Comparison of ENCODE assay signal across 8 cellular contexts in genomic region chr14:77641207-77641533, GRCh38. TPM values are rescaled to one million over a fixed set of nuclear protein-coding genes. Genes with fewer than 3 reads are reported as not detected.
DNase-seq lines count a peak whose midpoint lies in the region; ATAC-seq lines count a peak whose summit lies in the region.

No MANE protein-coding gene starts in this region.

- 90% methylated on average over 5 of the region's 7 CpGs for WGBS in mesenchymal stem cell

- no peak overlapping the region for H2BK120ac ChIP-seq in mesenchymal stem cell (ENCODE audit: low read depth, low read length)

- no peak overlapping the region for H3K27ac ChIP-seq in BLaER1
- H3K27ac ChIP-seq in mesenchymal stem cell (ENCODE audit: low read length, poor library complexity, severe bottlenecking), result no peak overlapping the region

- H3K9me3 Mint-ChIP-seq in activated naive CD8-positive, alpha-beta T cell (ENCODE audit: low read depth), result no peaks in the 10 kb centered on the region

- no peak overlapping the region for H3K4ac ChIP-seq in mesenchymal stem cell (ENCODE audit: low read depth in 1 of 2, low read length in 2 of 2)

- no peak overlapping the region for H2BK12ac ChIP-seq in mesenchymal stem cell (ENCODE audit: low read length in 2 of 2)

- H3K27me3 Mint-ChIP-seq in activated naive CD8-positive, alpha-beta T cell, result no peaks in the 10 kb centered on the region

- H3K4me1 Mint-ChIP-seq in activated naive CD8-positive, alpha-beta T cell (ENCODE audit: low read depth), result peaks cover 16% of the 10 kb centered on the region

- H2AFZ ChIP-seq in mesenchymal stem cell (ENCODE audit: low read depth, low read length), result peak overlapping the region; percentile 52

- H2BK5ac ChIP-seq in mesenchymal stem cell (ENCODE audit: low read depth, low read length, poor library complexity, severe bottlenecking), result no peak overlapping the region

- H3K27me3 ChIP-seq in BLaER1, result peaks cover 17% of the 10 kb centered on the region
- H3K27me3 ChIP-seq in mesenchymal stem cell (ENCODE audit: control insufficient read depth in 1 of 2, insufficient read depth in 1 of 2, low read length in 2 of 2), result no peaks in the 10 kb centered on the region

- H3K36me3 Mint-ChIP-seq in activated naive CD8-positive, alpha-beta T cell, result no peaks in the 10 kb centered on the region

- H3K4me2 ChIP-seq in BLaER1, result peak overlapping the region; percentile 59
- no peak overlapping the region for H3K4me2 ChIP-seq in mesenchymal stem cell (ENCODE audit: low read length, poor library complexity, severe bottlenecking)

- DNase-seq in mesenchymal stem cell (no peak), hypothalamus (lab: John Stamatoyannopoulos, UW) (no peak), ecto neural progenitor cell (ENCODE audit: low spot score) (no peak), HCEC 1CT (no peak), NCI-H2196 treated with DMSO at 0.1 percent for 48 hours (lab: John Stamatoyannopoulos, UW; ENCODE audit: unreplicated experiment) (no peak)

- no peak overlapping the region for H2AK5ac ChIP-seq in mesenchymal stem cell (ENCODE audit: low read length, severe bottlenecking)

- no peak overlapping the region for H4K91ac ChIP-seq in mesenchymal stem cell (ENCODE audit: low read length)

- no peaks in the 10 kb centered on the region for H3K79me1 ChIP-seq in mesenchymal stem cell (replicated peaks; ENCODE audit: low read length, poor library complexity, severe bottlenecking)

- no peak overlapping the region for H3K14ac ChIP-seq in mesenchymal stem cell (ENCODE audit: low read length in 2 of 2)

- no peaks in the 10 kb centered on the region for H3K36me3 ChIP-seq in BLaER1
- no peaks in the 10 kb centered on the region for H3K36me3 ChIP-seq in mesenchymal stem cell (ENCODE audit: control insufficient read depth in 1 of 2, insufficient read depth in 2 of 2, low read depth in 1 of 2, low read length in 2 of 2)

- peak overlapping the region; percentile 38 for H2BK15ac ChIP-seq in mesenchymal stem cell (ENCODE audit: low read depth, poor library complexity, severe bottlenecking)

- H4K8ac ChIP-seq in mesenchymal stem cell (ENCODE audit: low read length), result peak overlapping the region; percentile 27

- peak overlapping the region; percentile 84 for H3K4me3 Mint-ChIP-seq in activated naive CD8-positive, alpha-beta T cell

- H3K9ac ChIP-seq in BLaER1 (no peak overlapping the region), mesenchymal stem cell (ENCODE audit: low read length) (peak overlapping the region; percentile 84)

- H3K18ac ChIP-seq in mesenchymal stem cell (ENCODE audit: low read depth in 1 of 2, low read length in 2 of 2), result no peak overlapping the region

- H3K27ac Mint-ChIP-seq in activated naive CD8-positive, alpha-beta T cell, result peak overlapping the region; percentile 90

- H4K20me1 ChIP-seq in BLaER1, result no peaks in the 10 kb centered on the region

- H3K23ac ChIP-seq in mesenchymal stem cell (ENCODE audit: low read length in 2 of 2), result no peak overlapping the region

- peak; percentile 11 for ATAC-seq in GM21515 (IDR thresholded peaks at IDR 0.05; ENCODE audit: unreplicated experiment)

- H3K4me1 ChIP-seq in BLaER1 (peaks cover 12% of the 10 kb centered on the region), mesenchymal stem cell (ENCODE audit: control insufficient read depth, insufficient read depth, low read depth, low read length) (peaks cover 2% of the 10 kb centered on the region)

- H3K4me3 ChIP-seq in BLaER1 (no peak overlapping the region), mesenchymal stem cell (ENCODE audit: insufficient read depth in 1 of 2, low read depth in 1 of 2, low read length in 2 of 2) (peak overlapping the region in 1 of 2 experiments; percentile 75)

- peaks cover 29% of the 10 kb centered on the region; the same call in 1 of the 2 replicates for H3K9me3 ChIP-seq in BLaER1
- no peaks in the 10 kb centered on the region for H3K9me3 ChIP-seq in mesenchymal stem cell (ENCODE audit: control insufficient read depth, low read length)

RNA-seq across cellular contexts. Expression of gene SPTLC2, which starts 24.7 kb away (rescaled TPM):
- polyA plus RNA-seq in mesenchymal stem cell (2013, experiment 1 of 2), result 16.1 TPM
- 15.5 TPM for polyA plus RNA-seq in mesenchymal stem cell (2013, experiment 2 of 2)
